Comparison of ENCODE assay signal across 1 cellular context in genomic region chr5:98742395-98743073, GRCh38.
TF ChIP-seq lines count a peak whose summit lies in the region.

No MANE protein-coding gene starts in this region.

TF ChIP-seq in H1, 55 proteins besides CTCF, POLR2A, EP300 and RAD21:
- TF ChIP-seq CEBPB (IDR thresholded peaks at IDR 0.05; ENCODE audit: low read depth, low read length), result no peak
- TF ChIP-seq EZH2 (IDR thresholded peaks at IDR 0.05; ENCODE audit: low read depth, low read length, severe bottlenecking), result no peak
- TF ChIP-seq HDAC2 (IDR thresholded peaks at IDR 0.05; ENCODE audit: borderline replicate concordance in 1 of 2, low read depth in 2 of 2, low read length in 2 of 2), result no peak
- peak; percentile 54; the same call in 1 of the 2 replicates for TF ChIP-seq TEAD4 (IDR thresholded peaks at IDR 0.05; ENCODE audit: low read depth, low read length)
- no peak for TF ChIP-seq SIN3A (conservative IDR thresholded peaks at IDR 0.05 in 1 of 2, IDR thresholded peaks at IDR 0.05 in 1 of 2; ENCODE audit: low read depth in 1 of 2, low read length in 2 of 2)
- TF ChIP-seq SIX5 (IDR thresholded peaks at IDR 0.05; ENCODE audit: low read depth, low read length), result no peak
- no peak for TF ChIP-seq ATF3 (IDR thresholded peaks at IDR 0.05; ENCODE audit: insufficient read depth, low read depth, low read length)
- peak; percentile 20 for TF ChIP-seq NANOG (IDR thresholded peaks at IDR 0.05; ENCODE audit: insufficient read depth, low read depth, low read length, poor library complexity, severe bottlenecking)
TF ChIP-seq in H1: peak in this region for 2.
